Comparison of ENCODE assay signal across 10 cellular contexts in genomic region chr14:22537436-22538310, GRCh38. TPM values are rescaled to one million over a fixed set of nuclear protein-coding genes. Genes with fewer than 3 reads are reported as not detected.
DNase-seq lines count a peak whose midpoint lies in the region; ATAC-seq lines count a peak whose summit lies in the region.
"Had no signal": no experiment of that assay in that cellular context is flagged by ENCODE, and none has a peak within 500 bp of the region (broad histone marks: within the 10 kb centered on the region; RNA-seq: fewer than 3 reads in every experiment).

No MANE protein-coding gene starts in this region.

- peaks cover 97% of the 10 kb centered on the region for H3K4me1 Mint-ChIP-seq in activated naive CD4-positive, alpha-beta T cell treated with anti-CD3 and anti-CD28 coated beads, Interleukin-2, amount 10 ng/mL, durations not matched to agents 7 days and 5 days
- peaks cover 95% of the 10 kb centered on the region for H3K4me1 Mint-ChIP-seq in activated T-helper 1 cell treated with anti-CD3 and anti-CD28 coated beads, Interleukin-12 subunit alpha, Interleukin-12 subunit beta, Interleukin-2, Interleukin-4 antibody, amounts not matched to agents 30 ng/mL and 10 ng/mL and 1 ng/mL, durations not matched to agents 14 hours and 24 hours and 36 hours (ENCODE audit: low read depth)
- H3K4me1 Mint-ChIP-seq: neural crest cell had no signal

- H3K27me3 Mint-ChIP-seq in activated naive CD4-positive, alpha-beta T cell treated with anti-CD3 and anti-CD28 coated beads, Interleukin-2, amount 10 ng/mL, durations not matched to agents 7 days and 5 days: no peaks in the 10 kb centered on the region
- no peaks in the 10 kb centered on the region for H3K27me3 Mint-ChIP-seq in activated T-helper 1 cell treated with anti-CD3 and anti-CD28 coated beads, Interleukin-12 subunit alpha, Interleukin-12 subunit beta, Interleukin-2, Interleukin-4 antibody, amounts not matched to agents 30 ng/mL and 10 ng/mL and 1 ng/mL, durations not matched to agents 14 hours and 24 hours and 36 hours (ENCODE audit: insufficient read depth)

- H3K27ac Mint-ChIP-seq in activated naive CD4-positive, alpha-beta T cell treated with anti-CD3 and anti-CD28 coated beads, Interleukin-2, amount 10 ng/mL, durations not matched to agents 7 days and 5 days: peak overlapping the region; percentile 89
- H3K27ac Mint-ChIP-seq in activated T-helper 1 cell treated with anti-CD3 and anti-CD28 coated beads, Interleukin-12 subunit alpha, Interleukin-12 subunit beta, Interleukin-2, Interleukin-4 antibody, amounts not matched to agents 30 ng/mL and 10 ng/mL and 1 ng/mL, durations not matched to agents 14 hours and 24 hours and 36 hours: peak overlapping the region; percentile 94

- H3K9me3 Mint-ChIP-seq in activated naive CD4-positive, alpha-beta T cell treated with anti-CD3 and anti-CD28 coated beads, Interleukin-2, amount 10 ng/mL, durations not matched to agents 7 days and 5 days: no peaks in the 10 kb centered on the region
- no peaks in the 10 kb centered on the region for H3K9me3 Mint-ChIP-seq in activated T-helper 1 cell treated with anti-CD3 and anti-CD28 coated beads, Interleukin-12 subunit alpha, Interleukin-12 subunit beta, Interleukin-2, Interleukin-4 antibody, amounts not matched to agents 30 ng/mL and 10 ng/mL and 1 ng/mL, durations not matched to agents 14 hours and 24 hours and 36 hours
- H3K9me3 Mint-ChIP-seq: neural crest cell had no signal

- H3K9me3 ChIP-seq in iPS-18c (ENCODE audit: control insufficient read depth, insufficient read depth, low read length) (no peaks in the 10 kb centered on the region), thymus (ENCODE audit: control insufficient read depth) (no peaks in the 10 kb centered on the region)
- H3K9me3 ChIP-seq: MG63 had no signal

- peak overlapping the region; percentile 83 for H3K27ac ChIP-seq in thymus (ENCODE audit: low read depth)

- H3K4me1 ChIP-seq in thymus (ENCODE audit: control insufficient read depth, insufficient read depth, low read length): peaks cover 58% of the 10 kb centered on the region

- intact Hi-C loops in activated T-helper 1 cell treated with anti-CD3 and anti-CD28 coated beads, Interleukin-12 subunit alpha, Interleukin-12 subunit beta, Interleukin-2, Interleukin-4 antibody, amounts not matched to agents 30 ng/mL and 10 ng/mL and 1 ng/mL, durations not matched to agents 14 hours and 24 hours and 36 hours (cut with micrococcal nuclease): loop anchor here (1.0 to 5.0 kb wide), 6 partner anchors 13 to 1270 kb away; partner anchors contain the start of gene HNRNPC

- H3K4me3 ChIP-seq in iPS-18c (ENCODE audit: insufficient read depth, low read depth, low read length): peak overlapping the region; percentile 24; the same call in 1 of the 2 replicates
- peak overlapping the region; percentile 38 for H3K4me3 ChIP-seq in thymus (ENCODE audit: low read length)
- H3K4me3 ChIP-seq: MG63 had no signal

- H3K27me3 ChIP-seq in thymus (ENCODE audit: control insufficient read depth, insufficient read depth): no peaks in the 10 kb centered on the region
- H3K27me3 ChIP-seq: MG63 had no signal

- 95% methylated on average over 8 of the region's 8 CpGs for WGBS in thymus

- DNase-seq in activated naive CD4-positive, alpha-beta T cell treated with anti-CD3 and anti-CD28 coated beads, Interleukin-2, amount 10 ng/mL, durations not matched to agents 7 days and 5 days: no peak
- DNase-seq in activated naive CD4-positive, alpha-beta T cell treated with Interleukin-2 at 50 U/mL for 16 hours: no peak
- no peak for DNase-seq in activated T-helper 1 cell treated with anti-CD3 and anti-CD28 coated beads, Interleukin-12 subunit alpha, Interleukin-12 subunit beta, Interleukin-2, Interleukin-4 antibody, amounts not matched to agents 30 ng/mL and 10 ng/mL and 1 ng/mL, durations not matched to agents 14 hours and 24 hours and 36 hours (ENCODE audit: low spot score)
- DNase-seq in central memory CD4-positive, alpha-beta T cell: no peak
- no peak for DNase-seq in dermis blood vessel endothelial cell

- peak overlapping the region; percentile 71 for H3K4me3 Mint-ChIP-seq in activated naive CD4-positive, alpha-beta T cell treated with anti-CD3 and anti-CD28 coated beads, Interleukin-2, amount 10 ng/mL, durations not matched to agents 7 days and 5 days
- peak overlapping the region; percentile 88 for H3K4me3 Mint-ChIP-seq in activated T-helper 1 cell treated with anti-CD3 and anti-CD28 coated beads, Interleukin-12 subunit alpha, Interleukin-12 subunit beta, Interleukin-2, Interleukin-4 antibody, amounts not matched to agents 30 ng/mL and 10 ng/mL and 1 ng/mL, durations not matched to agents 14 hours and 24 hours and 36 hours
- H3K4me3 Mint-ChIP-seq: neural crest cell had no signal

- H3K36me3 Mint-ChIP-seq in activated naive CD4-positive, alpha-beta T cell treated with anti-CD3 and anti-CD28 coated beads, Interleukin-2, amount 10 ng/mL, durations not matched to agents 7 days and 5 days: peaks cover 94% of the 10 kb centered on the region
- peaks cover 92% of the 10 kb centered on the region for H3K36me3 Mint-ChIP-seq in activated T-helper 1 cell treated with anti-CD3 and anti-CD28 coated beads, Interleukin-12 subunit alpha, Interleukin-12 subunit beta, Interleukin-2, Interleukin-4 antibody, amounts not matched to agents 30 ng/mL and 10 ng/mL and 1 ng/mL, durations not matched to agents 14 hours and 24 hours and 36 hours (ENCODE audit: low read depth)

- ATAC-seq in HG03571 (IDR thresholded peaks at IDR 0.05; ENCODE audit: unreplicated experiment): no peak

- CTCF ChIA-PET in activated naive CD4-positive, alpha-beta T cell treated with anti-CD3 and anti-CD28 coated beads, Interleukin-2, amount 10 ng/mL, durations not matched to agents 7 days and 5 days (lab: Charles Lee): interaction anchor here (1.2 to 3.6 kb wide), 9 partner anchors 13 to 814 kb away, joined by 3 to 18 read pairs (median 5); no protein-coding TSS in a partner anchor

- H3K36me3 ChIP-seq in thymus (ENCODE audit: control insufficient read depth, insufficient read depth): peaks cover 60% of the 10 kb centered on the region
- H3K36me3 ChIP-seq: MG63 had no signal

RNA-seq across cellular contexts. Expression of gene DAD1, which starts 51.4 kb away (rescaled TPM):
- total RNA-seq in activated T-helper 1 cell treated with anti-CD3 and anti-CD28 coated beads, Interleukin-12 subunit alpha, Interleukin-12 subunit beta, Interleukin-2, Interleukin-4 antibody, amounts not matched to agents 30 ng/mL and 10 ng/mL and 1 ng/mL, durations not matched to agents 14 hours and 24 hours and 36 hours: 228 and 229 TPM in 2 replicates
- 237 TPM for polyA plus RNA-seq in thymus
- 270 and 389 TPM in 2 replicates for total RNA-seq in dermis blood vessel endothelial cell
